33 cellular contexts compared by ENCODE assay signal in the genomic region with DNA sequence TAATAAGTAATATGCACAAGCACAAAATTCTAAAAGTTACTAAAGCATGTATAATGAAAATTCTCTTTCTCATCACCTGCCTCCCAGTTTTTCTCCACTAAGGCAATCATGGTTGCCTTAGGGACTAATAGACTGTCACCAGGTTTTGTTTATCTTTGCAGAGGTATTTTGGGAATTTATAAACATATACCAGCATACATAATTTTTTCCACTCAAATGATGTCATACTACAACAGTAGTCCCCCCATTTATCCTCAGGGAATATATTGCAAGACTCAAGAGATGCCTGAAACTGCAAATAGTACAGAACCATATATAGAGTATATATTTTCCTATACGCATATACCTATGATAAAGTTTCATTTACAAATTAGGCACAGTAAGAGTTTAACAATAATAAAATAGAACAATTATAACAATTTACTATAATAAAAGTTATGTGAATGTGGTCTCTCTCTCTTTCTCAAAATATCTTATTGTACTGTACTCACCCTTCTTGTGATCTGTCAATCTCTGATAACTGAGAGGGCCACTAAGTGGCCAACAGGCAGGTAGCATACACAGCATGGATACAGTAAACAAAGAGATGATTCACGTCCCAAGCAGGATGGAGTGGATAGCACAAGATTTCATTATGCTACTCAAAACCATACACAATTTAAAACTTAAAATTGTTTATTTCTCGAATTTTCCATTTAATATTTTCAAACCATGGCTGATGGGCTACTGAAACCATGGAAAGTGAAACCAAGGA. TPM values are rescaled to one million over a fixed set of nuclear protein-coding genes. Genes with fewer than 3 reads are reported as not detected.
DNase-seq lines count a peak whose midpoint lies in the region; ATAC-seq, FAIRE-seq and TF ChIP-seq lines count a peak whose summit lies in the region.
"Had no signal": no experiment of that assay in that cellular context is flagged by ENCODE, and none has a peak within 500 bp of the region (broad histone marks: within the 10 kb centered on the region; RNA-seq: fewer than 3 reads in every experiment).

No MANE protein-coding gene starts in this region.

- H3K36me3 Mint-ChIP-seq in stimulated activated naive B cell treated with anti-CD40 and anti-IgM and Interleukin-4, amounts not matched to agents 10 μg/mL and 1 μg/mL and 100 μg/mL, for 72 hours: peaks cover 21 to 26% of the 10 kb centered on the region in 2 donors

- H3K79me2 ChIP-seq in HepG2 (ENCODE audit: insufficient read depth, low read length): peaks cover 22% of the 10 kb centered on the region
- H3K79me2 ChIP-seq in OCI-LY7 (ENCODE audit: insufficient read depth, low read depth, low read length): peaks cover 87% of the 10 kb centered on the region

- FAIRE-seq in HepG2 (lab: Jason Lieb, UNC): no peak
- FAIRE-seq: endothelial cell of umbilical vein, G401.6, kidney, urothelium cell line had no signal

- no TSS peak for BruUV-seq in HepG2 (replicated peaks; lab: Mats Ljungman, UMichigan)
- TSS peak; percentile 1 for BruUV-seq in OCI-LY7 (replicated peaks; lab: Mats Ljungman, UMichigan)

- H3K36me3 ChIP-seq in HepG2 (replicated peaks in 1 of 2; ENCODE audit: control insufficient read depth in 1 of 2, insufficient read depth in 2 of 2, low read length in 2 of 2) (peaks cover 11 to 39% of the 10 kb centered on the region in 2 experiments), right lobe of liver (no peaks in the 10 kb centered on the region), OCI-LY7 (ENCODE audit: insufficient read depth, low read length) (peaks cover 97% of the 10 kb centered on the region)
- H3K36me3 ChIP-seq: brain microvascular endothelial cell, thoracic aorta had no signal

- H4K20me1 ChIP-seq in HepG2 (ENCODE audit: insufficient read depth, low read length): no peaks in the 10 kb centered on the region
- H4K20me1 ChIP-seq in OCI-LY7 (ENCODE audit: insufficient read depth, low read length): no peaks in the 10 kb centered on the region

- H3K4me3 Mint-ChIP-seq in stimulated activated naive B cell treated with anti-CD40 and anti-IgM and Interleukin-4, amounts not matched to agents 10 μg/mL and 1 μg/mL and 100 μg/mL, for 72 hours: no peak overlapping the region
- H3K4me3 Mint-ChIP-seq: activated CD4-positive, alpha-beta memory T cell treated with anti-CD3 and anti-CD28 coated beads, Interleukin-2, amount 10 ng/mL, durations not matched to agents 7 days and 5 days; CD8-positive, alpha-beta T cell; mesothelial cell of epicardium; naive B cell had no signal

- no peaks in the 10 kb centered on the region for H3K27me3 ChIP-seq in HepG2 (ENCODE audit: control insufficient read depth in 1 of 2, insufficient read depth in 2 of 2, low read length in 2 of 2)
- H3K27me3 ChIP-seq in right lobe of liver: no peaks in the 10 kb centered on the region
- H3K27me3 ChIP-seq: brain microvascular endothelial cell had no signal

- H3K9me2 ChIP-seq in OCI-LY7 (ENCODE audit: insufficient read depth, low read length): no peaks in the 10 kb centered on the region

- no peak for DNase-seq in HepG2 (ENCODE audit: low spot score)
- no peak for DNase-seq in right lobe of liver
- DNase-seq in OCI-LY7 (ENCODE audit: low spot score): no peak
- DNase-seq in epithelial cell of esophagus (ENCODE audit: low read depth): peak; percentile 11
- DNase-seq in stimulated activated naive B cell treated with anti-CD40 and anti-IgM and Interleukin-4, amounts not matched to agents 10 μg/mL and 1 μg/mL and 100 μg/mL, for 72 hours: no peak
- no peak for DNase-seq in NCI-H2196 treated with DMSO at 0.1 percent for 48 hours (lab: John Stamatoyannopoulos, UW; ENCODE audit: unreplicated experiment)
- DNase-seq: activated CD4-positive, alpha-beta memory T cell treated with anti-CD3 and anti-CD28 coated beads, Interleukin-2, amount 10 ng/mL, durations not matched to agents 7 days and 5 days; activated CD8-positive, alpha-beta memory T cell treated with anti-CD3 and anti-CD28 coated beads, Interleukin-2, amount 50 U/mL, for 4 hours; activated naive CD4-positive, alpha-beta T cell treated with anti-CD3 and anti-CD28 coated beads, Interleukin-2, amount 50 U/mL, for 16 hours; amygdala; brain microvascular endothelial cell; CD8-positive, alpha-beta T cell; DMS 273 treated with DMSO at 0.1 percent for 48 hours; kidney; naive B cell; NCI-H1048; NCI-H1930; NCI-H2227 treated with DMSO at 0.1 percent for 48 hours; NCI-H69; right cardiac atrium; SHP77 treated with DMSO at 0.1 percent for 48 hours; stimulated activated CD4-positive, alpha-beta T cell treated with anti-CD3 and anti-CD28 coated beads, Interleukin-1b, Interleukin-23, amount 100 ng/mL, for 48 hours; stimulated activated naive CD8-positive, alpha-beta T cell treated with anti-CD3 and anti-CD28 coated beads, Interleukin-15, Interleukin-2, amounts not matched to agents 100 U/mL and 50 U/mL, for 24 hours; T-helper 9 cell had no signal

- TF ChIP-seq POLR2A in HepG2 (IDR thresholded peaks at IDR 0.05; ENCODE audit: insufficient read depth in 1 of 2, low read depth in 2 of 2, low read length in 2 of 2) (no peak), right lobe of liver (IDR thresholded peaks at IDR 0.05) (no peak)

- no peak for TF ChIP-seq RAD21 in HepG2 (CRISPR knock-in tag; IDR thresholded peaks at IDR 0.05)

- intact Hi-C loops in HepG2 (cut with micrococcal nuclease; ENCODE audit: unreplicated experiment) (no loop called here), right lobe of liver (cut with DNase I) (no loop called here), OCI-LY7 (cut with micrococcal nuclease; ENCODE audit: unreplicated experiment) (no loop called here)

- CTCF ChIA-PET in HepG2 (lab: Yijun Ruan, JAX; ENCODE audit: low intra/inter-chr PET ratio, low total read pairs): no interaction called here
- CTCF ChIA-PET in OCI-LY7 (lab: Charles Lee; ENCODE audit: unreplicated experiment): no interaction called here

- no peak overlapping the region for H3K9ac ChIP-seq in HepG2 (ENCODE audit: insufficient read depth, low read depth, low read length)

- in situ Hi-C loops in HepG2 (cut with HindIII; ENCODE audit: extremely low pct_ligation_motif_present, low pct_unique_long_range_greater_than_20kb): no loop called here

- TF ChIP-seq EP300 in HepG2 (IDR thresholded peaks at IDR 0.05; ENCODE audit: low read depth in 2 of 2, low read length in 2 of 2): no peak
- TF ChIP-seq EP300 in HepG2 (CRISPR knock-in tag; IDR thresholded peaks at IDR 0.05; ENCODE audit: borderline replicate concordance): no peak

- H3K9me3 ChIP-seq in HepG2 (ENCODE audit: low read length): no peaks in the 10 kb centered on the region
- no peaks in the 10 kb centered on the region for H3K9me3 ChIP-seq in right lobe of liver
- peaks cover 12% of the 10 kb centered on the region; the same call in 1 of the 2 replicates for H3K9me3 ChIP-seq in OCI-LY7 (ENCODE audit: low read length)
- H3K9me3 ChIP-seq: HAP-1, thoracic aorta had no signal

- TF ChIP-seq CTCF in HepG2 (CRISPR knock-in tag; IDR thresholded peaks at IDR 0.05): no peak
- TF ChIP-seq CTCF in right lobe of liver (IDR thresholded peaks at IDR 0.05): no peak
- TF ChIP-seq CTCF in OCI-LY7 (conservative IDR thresholded peaks at IDR 0.05; ENCODE audit: low read length): no peak
- no peak for TF ChIP-seq CTCF in epithelial cell of esophagus (IDR thresholded peaks at IDR 0.05; ENCODE audit: insufficient read depth, low read depth, low read length, missing control alignments)

- peak overlapping the region; percentile 56 for H3K27ac Mint-ChIP-seq in stimulated activated naive B cell treated with anti-CD40 and anti-IgM and Interleukin-4, amounts not matched to agents 10 μg/mL and 1 μg/mL and 100 μg/mL, for 72 hours
- H3K27ac Mint-ChIP-seq: activated CD4-positive, alpha-beta memory T cell treated with anti-CD3 and anti-CD28 coated beads, Interleukin-2, amount 10 ng/mL, durations not matched to agents 7 days and 5 days; CD8-positive, alpha-beta T cell; mesothelial cell of epicardium; naive B cell had no signal

- no peak overlapping the region for H3K4me3 ChIP-seq in HepG2 (replicated peaks in 1 of 3; ENCODE audit: insufficient read depth in 1 of 3, low read depth in 2 of 3, low read length in 3 of 3)
- no peak overlapping the region for H3K4me3 ChIP-seq in right lobe of liver
- H3K4me3 ChIP-seq in OCI-LY7 (ENCODE audit: low read depth, low read length, poor library complexity, severe bottlenecking): no peak overlapping the region
- H3K4me3 ChIP-seq in epithelial cell of esophagus (ENCODE audit: low read length): no peak overlapping the region
- H3K4me3 ChIP-seq: HAP-1, thoracic aorta had no signal

- POLR2A ChIA-PET in HepG2 (lab: Yijun Ruan, JAX): no interaction called here
- POLR2A ChIA-PET in OCI-LY7 (lab: Charles Lee): no interaction called here

- H3K4me1 Mint-ChIP-seq in stimulated activated naive B cell treated with anti-CD40 and anti-IgM and Interleukin-4, amounts not matched to agents 10 μg/mL and 1 μg/mL and 100 μg/mL, for 72 hours: peaks cover 2 to 13% of the 10 kb centered on the region in 2 donors
- H3K4me1 Mint-ChIP-seq: mesothelial cell of epicardium had no signal

- H3K27me3 Mint-ChIP-seq in stimulated activated naive B cell treated with anti-CD40 and anti-IgM and Interleukin-4, amounts not matched to agents 10 μg/mL and 1 μg/mL and 100 μg/mL, for 72 hours: no peaks in the 10 kb centered on the region
- H3K27me3 Mint-ChIP-seq: activated CD4-positive, alpha-beta memory T cell treated with anti-CD3 and anti-CD28 coated beads, Interleukin-2, amount 10 ng/mL, durations not matched to agents 7 days and 5 days; naive B cell had no signal

- no peaks in the 10 kb centered on the region for H3K9me3 Mint-ChIP-seq in stimulated activated naive B cell treated with anti-CD40 and anti-IgM and Interleukin-4, amounts not matched to agents 10 μg/mL and 1 μg/mL and 100 μg/mL, for 72 hours
- H3K9me3 Mint-ChIP-seq: activated CD4-positive, alpha-beta memory T cell treated with anti-CD3 and anti-CD28 coated beads, Interleukin-2, amount 10 ng/mL, durations not matched to agents 7 days and 5 days; CD8-positive, alpha-beta T cell; mesothelial cell of epicardium had no signal

- no peak overlapping the region for H3K4me2 ChIP-seq in HepG2 (ENCODE audit: low read depth, low read length)
- no peak overlapping the region for H3K4me2 ChIP-seq in OCI-LY7 (ENCODE audit: low read length)

- ATAC-seq in HepG2 (no peak), right lobe of liver (no peak), HG03571 (IDR thresholded peaks at IDR 0.05; ENCODE audit: unreplicated experiment) (no peak), HG03139 (IDR thresholded peaks at IDR 0.05; ENCODE audit: unreplicated experiment) (no peak)
- no peak for ATAC-seq in stimulated activated naive B cell treated with anti-CD40 and anti-IgM and Interleukin-4, amounts not matched to agents 10 μg/mL and 1 μg/mL and 100 μg/mL, for 72 hours (replicated peaks)
- ATAC-seq: CD8-positive, alpha-beta T cell; Panc1; right cardiac atrium; stimulated activated naive CD8-positive, alpha-beta T cell treated with anti-CD3 and anti-CD28 coated beads, Interleukin-15, Interleukin-2, amounts not matched to agents 100 U/mL and 50 U/mL, for 24 hours had no signal

- no peak overlapping the region for H3K27ac ChIP-seq in HepG2 (ENCODE audit: extremely low read length, insufficient read depth, low read length)
- no peak overlapping the region for H3K27ac ChIP-seq in right lobe of liver
- no peak overlapping the region for H3K27ac ChIP-seq in OCI-LY7 (ENCODE audit: low read depth, low read length, poor library complexity, severe bottlenecking)
- H3K27ac ChIP-seq: brain microvascular endothelial cell, thoracic aorta had no signal

- H3K4me1 ChIP-seq in HepG2 (ENCODE audit: insufficient read depth, low read length) (no peaks in the 10 kb centered on the region), right lobe of liver (no peaks in the 10 kb centered on the region), OCI-LY7 (ENCODE audit: insufficient read depth, low read length, poor library complexity, severe bottlenecking) (no peaks in the 10 kb centered on the region)
- H3K4me1 ChIP-seq: HAP-1 had no signal

- WGBS in HepG2 (ENCODE audit: low lambda C conversion rate): 92% methylated on average over 3 of the region's 3 CpGs
- 84% methylated on average over 3 of the region's 3 CpGs for WGBS in right lobe of liver (ENCODE audit: insufficient coverage, low coverage, low lambda C conversion rate, missing lambda C conversion rate)

- H2AFZ ChIP-seq in HepG2 (ENCODE audit: low read length) (no peak overlapping the region), OCI-LY7 (ENCODE audit: low read length) (no peak overlapping the region)

RNA-seq across cellular contexts. Expression of gene RBL1, which starts 19.7 kb away (rescaled TPM):
- total RNA-seq in HepG2 (2016; rRNA removed; fragmentation: Illumina TruSeq; extraction: Trizol) (25.9 and 27.5 TPM in 2 replicates), right lobe of liver (1 to 10 TPM; 1.8 to 3.9 (median 2.2) TPM), OCI-LY7 (2022) (41.5 and 54.3 TPM in 2 replicates)
- 42.0 and 44.0 TPM in 2 replicates for total RNA-seq in HepG2 (2016; cell fraction: cytosol; rRNA removed; fragmentation: Illumina TruSeq; extraction: Trizol; ENCODE audit: low read depth)
- total RNA-seq in HepG2 (2016; cell fraction: insoluble cytoplasmic fraction; rRNA removed; fragmentation: Illumina TruSeq; extraction: Trizol): 24.2 and 27.7 TPM in 2 replicates
- total RNA-seq in HepG2 (2016; cell fraction: membrane; rRNA removed; fragmentation: Illumina TruSeq; extraction: Trizol): 15.8 and 18.1 TPM in 2 replicates
- 32.1 and 40.4 TPM in 2 replicates for total RNA-seq in HepG2 (2016; cell fraction: nucleus; rRNA removed; fragmentation: Illumina TruSeq; extraction: Trizol)
- 4.4 and 6.0 TPM in 2 replicates for polyA plus RNA-seq in HepG2 (2011; rRNA removed)
- polyA plus RNA-seq in HepG2 (2011; cell fraction: cytosol; rRNA removed): 2.9 and 3.4 TPM in 2 replicates
- 4.2 and 6.8 TPM in 2 replicates for polyA plus RNA-seq in HepG2 (2011; cell fraction: nucleus; rRNA removed)
- polyA plus RNA-seq in HepG2 (2012): 3.7 and 7.6 TPM in 2 replicates
- polyA plus RNA-seq in HepG2 (2016; cell fraction: cytosol; fragmentation: Illumina TruSeq; extraction: Trizol; ENCODE audit: low read depth): 0.89 TPM in 2 replicates
- polyA plus RNA-seq in HepG2 (2016; cell fraction: insoluble cytoplasmic fraction; fragmentation: Illumina TruSeq; extraction: Trizol; ENCODE audit: low read depth): 14.5 and 15.0 TPM in 2 replicates
- polyA plus RNA-seq in HepG2 (2016; cell fraction: membrane; fragmentation: Illumina TruSeq; extraction: Trizol; ENCODE audit: low read depth): 2.6 and 2.7 TPM in 2 replicates
- 18.1 and 20.7 TPM in 2 replicates for polyA plus RNA-seq in HepG2 (2016; cell fraction: nucleus; fragmentation: Illumina TruSeq; extraction: Trizol; ENCODE audit: insufficient read depth, low read depth)
- polyA minus RNA-seq in HepG2 (2011; rRNA and poly(A)+ RNA removed; ENCODE audit: low replicate concordance): 16.9 and 19.2 TPM in 2 replicates
- 10.9 and 13.3 TPM in 2 replicates for polyA minus RNA-seq in HepG2 (2011; cell fraction: cytosol; rRNA and poly(A)+ RNA removed)
- polyA minus RNA-seq in HepG2 (2011; cell fraction: nucleus; rRNA and poly(A)+ RNA removed): 27.9 and 29.1 TPM in 2 replicates
- total RNA-seq in OCI-LY7 (2014; rRNA removed; shearing (Covaris generic)): 48.9 and 63.0 TPM in 2 replicates
